ENCODE assay signal across 1 cellular context in the genomic region with DNA sequence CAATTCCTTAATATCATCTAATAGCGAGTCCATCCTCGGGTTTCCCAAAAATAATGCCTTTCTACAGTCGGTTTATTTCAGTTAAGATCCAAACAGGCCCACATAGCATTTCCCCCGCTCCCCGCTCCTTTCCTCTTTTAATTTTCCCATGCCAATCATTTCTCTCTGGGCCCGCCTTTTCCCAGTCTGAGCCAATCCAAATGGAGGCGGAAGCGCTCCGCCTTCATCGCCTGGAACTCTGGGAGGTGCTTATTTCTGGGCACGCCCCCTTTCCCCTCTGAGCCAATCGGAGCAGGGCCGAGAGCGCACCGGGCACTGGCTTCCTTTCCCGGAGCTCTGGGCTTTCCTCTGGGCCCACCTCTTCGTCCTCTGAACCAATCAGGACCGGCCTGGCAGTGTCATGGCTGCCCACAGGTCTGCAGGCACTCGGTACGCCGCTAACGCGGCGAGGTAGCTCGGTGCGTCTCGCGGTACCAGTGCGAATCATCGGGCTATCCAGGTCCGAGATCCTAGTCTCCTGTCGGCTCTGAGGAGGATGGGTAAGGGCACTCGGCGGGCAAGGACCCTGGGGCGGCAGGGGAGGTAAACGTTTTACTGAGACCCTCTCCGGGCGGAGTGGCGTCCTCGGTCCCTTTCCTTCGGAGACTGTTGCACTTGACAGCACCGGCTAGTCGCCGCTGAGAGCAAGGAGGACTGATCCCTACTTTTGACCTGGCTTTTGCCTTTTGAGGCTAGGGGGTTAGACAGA.
A peak's percentile ranks its signal among the peaks of the same experiment; 100 is the strongest.
TF ChIP-seq lines count a peak whose summit lies in the region.
"Not testable (repeated sequence)": the region's sequence is repeated elsewhere in the genome, so short reads cannot be mapped to it uniquely, and the experiment has no call there.

Gene TYW1, plus strand, starts transcription at position 390 of the 748 bp plus-strand sequence. Its CDS starts 146 bp downstream, at position 536.

TF ChIP-seq in K562, 482 proteins besides CTCF, POLR2A, EP300 and RAD21 (continued from another document and continues in another):
- peak; percentile 64 for TF ChIP-seq ATF7 (IDR thresholded peaks at IDR 0.05)
- TF ChIP-seq, protein P1, sequence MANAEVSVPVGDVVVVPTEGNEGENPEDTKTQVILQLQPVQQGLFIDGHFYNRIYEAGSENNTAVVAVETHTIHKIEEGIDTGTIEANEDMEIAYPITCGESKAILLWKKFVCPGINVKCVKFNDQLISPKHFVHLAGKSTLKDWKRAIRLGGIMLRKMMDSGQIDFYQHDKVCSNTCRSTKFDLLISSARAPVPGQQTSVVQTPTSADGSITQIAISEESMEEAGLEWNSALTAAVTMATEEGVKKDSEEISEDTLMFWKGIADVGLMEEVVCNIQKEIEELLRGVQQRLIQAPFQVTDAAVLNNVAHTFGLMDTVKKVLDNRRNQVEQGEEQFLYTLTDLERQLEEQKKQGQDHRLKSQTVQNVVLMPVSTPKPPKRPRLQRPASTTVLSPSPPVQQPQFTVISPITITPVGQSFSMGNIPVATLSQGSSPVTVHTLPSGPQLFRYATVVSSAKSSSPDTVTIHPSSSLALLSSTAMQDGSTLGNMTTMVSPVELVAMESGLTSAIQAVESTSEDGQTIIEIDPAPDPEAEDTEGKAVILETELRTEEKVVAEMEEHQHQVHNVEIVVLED (CRISPR knock-in tag; IDR thresholded peaks at IDR 0.05): 0 out of 2 replicates have a peak, but pooled peaks have one; percentile 29
- peak; percentile 90 for TF ChIP-seq KDM5B (IDR thresholded peaks at IDR 0.05; ENCODE audit: insufficient replicate concordance, low read depth, low read length)
- TF ChIP-seq SP2 (IDR thresholded peaks at IDR 0.05; ENCODE audit: extremely low read depth, low read depth, low read length, poor library complexity, severe bottlenecking): peak; percentile 49
- peak; percentile 62 for TF ChIP-seq CREM (IDR thresholded peaks at IDR 0.05; ENCODE audit: low read depth)
- 0 out of 2 replicates have a peak, but pooled peaks have one; percentile 38 for TF ChIP-seq SMAD4 (CRISPR knock-in tag; conservative IDR thresholded peaks at IDR 0.05)
- peak; percentile 88 for TF ChIP-seq TAF1 (IDR thresholded peaks at IDR 0.05; ENCODE audit: control insufficient read depth, extremely low read depth, insufficient read depth, low read length, severe bottlenecking)
- peak; percentile 72; the same call in 1 of the 2 replicates for TF ChIP-seq CEBPZ (IDR thresholded peaks at IDR 0.05; ENCODE audit: borderline replicate concordance, low read depth, low read length)
- TF ChIP-seq, protein P2, sequence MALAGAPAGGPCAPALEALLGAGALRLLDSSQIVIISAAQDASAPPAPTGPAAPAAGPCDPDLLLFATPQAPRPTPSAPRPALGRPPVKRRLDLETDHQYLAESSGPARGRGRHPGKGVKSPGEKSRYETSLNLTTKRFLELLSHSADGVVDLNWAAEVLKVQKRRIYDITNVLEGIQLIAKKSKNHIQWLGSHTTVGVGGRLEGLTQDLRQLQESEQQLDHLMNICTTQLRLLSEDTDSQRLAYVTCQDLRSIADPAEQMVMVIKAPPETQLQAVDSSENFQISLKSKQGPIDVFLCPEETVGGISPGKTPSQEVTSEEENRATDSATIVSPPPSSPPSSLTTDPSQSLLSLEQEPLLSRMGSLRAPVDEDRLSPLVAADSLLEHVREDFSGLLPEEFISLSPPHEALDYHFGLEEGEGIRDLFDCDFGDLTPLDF (CRISPR knock-in tag; IDR thresholded peaks at IDR 0.05): 0 out of 2 replicates have a peak, but pooled peaks have one; percentile 54
- TF ChIP-seq FOS (IDR thresholded peaks at IDR 0.05; ENCODE audit: extremely low read depth, insufficient read length): peak; percentile 81
- TF ChIP-seq DIDO1 (tag; IDR thresholded peaks at IDR 0.05; ENCODE audit: low read depth): peak; percentile 45; the same call in 1 of the 2 replicates
- TF ChIP-seq CHD2 (IDR thresholded peaks at IDR 0.05; ENCODE audit: low read depth, low read length): peak; percentile 92
- peak; percentile 63 for TF ChIP-seq NEUROD1 (IDR thresholded peaks at IDR 0.05; ENCODE audit: borderline replicate concordance, low read depth, low read length, partially characterized antibody)
- TF ChIP-seq THAP12 (CRISPR knock-in tag; IDR thresholded peaks at IDR 0.05): peak; percentile 88
- TF ChIP-seq SIN3A (IDR thresholded peaks at IDR 0.05; ENCODE audit: borderline replicate concordance in 2 of 2, control insufficient read depth in 1 of 2, low read depth in 2 of 2, low read length in 2 of 2): peak in 1 of 2 experiments; percentile 75; a peak in 2 of 4 replicates
- TF ChIP-seq ZNF511 (CRISPR knock-in tag; IDR thresholded peaks at IDR 0.05): 0 out of 2 replicates have a peak, but pooled peaks have one; percentile 48
- 0 out of 2 replicates have a peak, but pooled peaks have one; percentile 57 for TF ChIP-seq TCF7L2 (IDR thresholded peaks at IDR 0.05; ENCODE audit: low read depth, low read length)
- TF ChIP-seq, protein P3, sequence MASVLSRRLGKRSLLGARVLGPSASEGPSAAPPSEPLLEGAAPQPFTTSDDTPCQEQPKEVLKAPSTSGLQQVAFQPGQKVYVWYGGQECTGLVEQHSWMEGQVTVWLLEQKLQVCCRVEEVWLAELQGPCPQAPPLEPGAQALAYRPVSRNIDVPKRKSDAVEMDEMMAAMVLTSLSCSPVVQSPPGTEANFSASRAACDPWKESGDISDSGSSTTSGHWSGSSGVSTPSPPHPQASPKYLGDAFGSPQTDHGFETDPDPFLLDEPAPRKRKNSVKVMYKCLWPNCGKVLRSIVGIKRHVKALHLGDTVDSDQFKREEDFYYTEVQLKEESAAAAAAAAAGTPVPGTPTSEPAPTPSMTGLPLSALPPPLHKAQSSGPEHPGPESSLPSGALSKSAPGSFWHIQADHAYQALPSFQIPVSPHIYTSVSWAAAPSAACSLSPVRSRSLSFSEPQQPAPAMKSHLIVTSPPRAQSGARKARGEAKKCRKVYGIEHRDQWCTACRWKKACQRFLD (CRISPR knock-in tag; IDR thresholded peaks at IDR 0.05): 0 out of 2 replicates have a peak, but pooled peaks have one; percentile 35
- peak; percentile 45 for TF ChIP-seq TBP (optimal IDR thresholded peaks at IDR 0.05; ENCODE audit: low read depth, low read length)
- peak; percentile 79 for TF ChIP-seq GABPA (tag; conservative IDR thresholded peaks at IDR 0.05; ENCODE audit: low read depth)
- peak; percentile 56 for TF ChIP-seq PML (IDR thresholded peaks at IDR 0.05; ENCODE audit: low read length)
- TF ChIP-seq SMAD3 (CRISPR knock-in tag; conservative IDR thresholded peaks at IDR 0.05): 0 out of 2 replicates have a peak, but pooled peaks have one; percentile 64
- TF ChIP-seq HDAC1 (IDR thresholded peaks at IDR 0.05): peak in 1 of 2 experiments; percentile 94; a peak in 2 of 4 replicates
- peak; percentile 78 for TF ChIP-seq CXXC5 (CRISPR knock-in tag; IDR thresholded peaks at IDR 0.05)
- peak; percentile 95 for TF ChIP-seq SUPT5H (IDR thresholded peaks at IDR 0.05)
- TF ChIP-seq ASH1L (IDR thresholded peaks at IDR 0.05; ENCODE audit: borderline replicate concordance, low read depth, partially characterized antibody): peak; percentile 63
- TF ChIP-seq, protein P4, sequence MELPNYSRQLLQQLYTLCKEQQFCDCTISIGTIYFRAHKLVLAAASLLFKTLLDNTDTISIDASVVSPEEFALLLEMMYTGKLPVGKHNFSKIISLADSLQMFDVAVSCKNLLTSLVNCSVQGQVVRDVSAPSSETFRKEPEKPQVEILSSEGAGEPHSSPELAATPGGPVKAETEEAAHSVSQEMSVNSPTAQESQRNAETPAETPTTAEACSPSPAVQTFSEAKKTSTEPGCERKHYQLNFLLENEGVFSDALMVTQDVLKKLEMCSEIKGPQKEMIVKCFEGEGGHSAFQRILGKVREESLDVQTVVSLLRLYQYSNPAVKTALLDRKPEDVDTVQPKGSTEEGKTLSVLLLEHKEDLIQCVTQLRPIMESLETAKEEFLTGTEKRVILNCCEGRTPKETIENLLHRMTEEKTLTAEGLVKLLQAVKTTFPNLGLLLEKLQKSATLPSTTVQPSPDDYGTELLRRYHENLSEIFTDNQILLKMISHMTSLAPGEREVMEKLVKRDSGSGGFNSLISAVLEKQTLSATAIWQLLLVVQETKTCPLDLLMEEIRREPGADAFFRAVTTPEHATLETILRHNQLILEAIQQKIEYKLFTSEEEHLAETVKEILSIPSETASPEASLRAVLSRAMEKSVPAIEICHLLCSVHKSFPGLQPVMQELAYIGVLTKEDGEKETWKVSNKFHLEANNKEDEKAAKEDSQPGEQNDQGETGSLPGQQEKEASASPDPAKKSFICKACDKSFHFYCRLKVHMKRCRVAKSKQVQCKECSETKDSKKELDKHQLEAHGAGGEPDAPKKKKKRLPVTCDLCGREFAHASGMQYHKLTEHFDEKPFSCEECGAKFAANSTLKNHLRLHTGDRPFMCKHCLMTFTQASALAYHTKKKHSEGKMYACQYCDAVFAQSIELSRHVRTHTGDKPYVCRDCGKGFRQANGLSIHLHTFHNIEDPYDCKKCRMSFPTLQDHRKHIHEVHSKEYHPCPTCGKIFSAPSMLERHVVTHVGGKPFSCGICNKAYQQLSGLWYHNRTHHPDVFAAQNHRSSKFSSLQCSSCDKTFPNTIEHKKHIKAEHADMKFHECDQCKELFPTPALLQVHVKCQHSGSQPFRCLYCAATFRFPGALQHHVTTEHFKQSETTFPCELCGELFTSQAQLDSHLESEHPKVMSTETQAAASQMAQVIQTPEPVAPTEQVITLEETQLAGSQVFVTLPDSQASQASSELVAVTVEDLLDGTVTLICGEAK (IDR thresholded peaks at IDR 0.05): peak; percentile 79
- TF ChIP-seq, protein P4 (CRISPR knock-in tag; IDR thresholded peaks at IDR 0.05): not testable (repeated sequence)
- peak; percentile 51; the same call in 1 of the 2 replicates for TF ChIP-seq CTBP1 (IDR thresholded peaks at IDR 0.05; ENCODE audit: borderline replicate concordance)
- peak; percentile 68 for TF ChIP-seq NFYB (IDR thresholded peaks at IDR 0.05; ENCODE audit: extremely low read depth, insufficient read length)
- peak; percentile 80 for TF ChIP-seq PHF20 (IDR thresholded peaks at IDR 0.05; ENCODE audit: partially characterized antibody)
